8 cellular contexts compared by ENCODE assay signal in genomic region chrX:130118941-130119640, GRCh38. TPM values are rescaled to one million over a fixed set of nuclear protein-coding genes. Genes with fewer than 3 reads are reported as not detected.
DNase-seq lines count a peak whose midpoint lies in the region; ATAC-seq, FAIRE-seq and TF ChIP-seq lines count a peak whose summit lies in the region.

No MANE protein-coding gene starts in this region.

- H3K27ac ChIP-seq in right atrium auricular region: peak overlapping the region; percentile 2 to 35

- no peak overlapping the region for H3K4me3 ChIP-seq in right atrium auricular region
- peak overlapping the region; percentile 50 for H3K4me3 ChIP-seq in WI38 (ENCODE audit: low read depth, low read length)

- H3K4me1 ChIP-seq in right atrium auricular region: peaks cover 0 to 19% of the 10 kb centered on the region in 2 donors

- ATAC-seq in GM18520 (IDR thresholded peaks at IDR 0.05; ENCODE audit: unreplicated experiment): no peak
- no peak for ATAC-seq in HG03045 (IDR thresholded peaks at IDR 0.05; ENCODE audit: unreplicated experiment)

- TF ChIP-seq CTCF in right atrium auricular region (IDR thresholded peaks at IDR 0.05) (no peak), WI38 (IDR thresholded peaks at IDR 0.05; ENCODE audit: low read depth, low read length) (no peak)

- intact Hi-C loops in cardiac septum (cut with DNase I): no loop called here

- H3K27me3 ChIP-seq in right atrium auricular region: no peaks in the 10 kb centered on the region

- no peaks in the 10 kb centered on the region for H3K9me3 ChIP-seq in right atrium auricular region

- no peak for FAIRE-seq in urothelium cell line (lab: Jason Lieb, UNC)

- no peaks in the 10 kb centered on the region for H3K36me3 ChIP-seq in right atrium auricular region

- no peak for DNase-seq in right atrium auricular region (ENCODE audit: low spot score)
- DNase-seq in cardiac septum (ENCODE audit: low spot score): no peak
- DNase-seq in iris pigment epithelial cell (ENCODE audit: low read depth): peak; percentile 38
- peak; percentile 13 for DNase-seq in urothelium cell line (ENCODE audit: low spot score)
- DNase-seq in NCI-H1436 (lab: John Stamatoyannopoulos, UW): no peak

RNA-seq across cellular contexts. Expression of gene ELF4, which starts 8.8 kb away (rescaled TPM):
- total RNA-seq in right atrium auricular region (1 to 10 TPM; 4.1 to 8.6 TPM), cardiac septum (3.7 TPM)

RNA-seq across cellular contexts. Expression of gene AIFM1, which starts 46.5 kb away (rescaled TPM):
- total RNA-seq in right atrium auricular region (10 to 100 TPM; 35.6 to 86.9 TPM), cardiac septum (97.3 TPM)

RNA-seq across cellular contexts. Expression of gene RAB33A, which starts 52.7 kb away (rescaled TPM):
- total RNA-seq in right atrium auricular region: 10 to 100 TPM in 1 of 2 donors, 1 to 10 TPM in 1; 8.3 to 13.4 TPM
- total RNA-seq in cardiac septum: 1.2 TPM

Comparison
In these comparisons a context has a peak if more than half of its experiments do, and no peak if none do; other contexts are left out.
1. DNase-seq: peak in iris pigment epithelial cell (single experiment) and urothelium cell line (single experiment); none in right atrium auricular region (single experiment), cardiac septum (single experiment) and NCI-H1436 (single experiment).